In genomic region chr1:15900662-15901279, GRCh38 we compare ENCODE assay signal across 16 cellular contexts. TPM values are rescaled to one million over a fixed set of nuclear protein-coding genes. Genes with fewer than 3 reads are reported as not detected.
DNase-seq lines count a peak whose midpoint lies in the region; ATAC-seq and TF ChIP-seq lines count a peak whose summit lies in the region.
"Had no signal": no experiment of that assay in that cellular context is flagged by ENCODE, and none has a peak within 500 bp of the region (broad histone marks: within the 10 kb centered on the region; RNA-seq: fewer than 3 reads in every experiment).

No MANE protein-coding gene starts in this region.

- CTCF ChIA-PET in HEK293 (lab: Yijun Ruan, JAX) = interaction anchor here (0.6 to 0.7 kb wide), 3 partner anchors 20 to 94 kb away, joined by 3 read pairs; no protein-coding TSS in a partner anchor

- TF ChIP-seq CTCF in HEK293 (tag by site-specific recombination; IDR thresholded peaks at IDR 0.05) = no peak
- no peak for TF ChIP-seq CTCF in ascending aorta (IDR thresholded peaks at IDR 0.05)
- TF ChIP-seq CTCF in gastrocnemius medialis (IDR thresholded peaks at IDR 0.05 in 4 of 5, conservative IDR thresholded peaks at IDR 0.05 in 1 of 5) = no peak

- H3K27ac ChIP-seq in HEK293 (ENCODE audit: extremely low read depth, low read depth, low read length) (peak overlapping the region; percentile 34; the same call in 1 of the 2 replicates), ascending aorta (peak overlapping the region; percentile 65 to 78), gastrocnemius medialis (peak overlapping the region; percentile 79 to 89 (median 85))
- H3K27ac ChIP-seq: BLaER1 had no signal

- in situ Hi-C loops in gastrocnemius medialis (cut with MboI; ENCODE audit: low sequenced_read_pairs in 4 of 4) = no loop called here

- intact Hi-C loops in ascending aorta (cut with DNase I) = no loop called here
- intact Hi-C loops in gastrocnemius medialis (cut with DNase I; ENCODE audit: low total_unique reads) = loop anchor here (5.0 kb wide), 1 partner anchor 68 kb away; no protein-coding TSS in a partner anchor

- H3K4me1 ChIP-seq in HEK293 (ENCODE audit: control insufficient read depth, insufficient read depth, low read length) = peaks cover 18% of the 10 kb centered on the region
- H3K4me1 ChIP-seq in ascending aorta = peaks cover 7 to 28% of the 10 kb centered on the region in 2 donors
- H3K4me1 ChIP-seq in gastrocnemius medialis = peaks cover 60 to 71% of the 10 kb centered on the region in 2 donors
- H3K4me1 ChIP-seq: BLaER1 had no signal

- H3K27me3 ChIP-seq in ascending aorta (no peaks in the 10 kb centered on the region), gastrocnemius medialis (no peaks in the 10 kb centered on the region)
- H3K27me3 ChIP-seq: BLaER1 had no signal

- no peak overlapping the region for H3K4me3 ChIP-seq in HEK293 (ENCODE audit: low read depth, low read length)
- peak overlapping the region in 1 of 2 donors; percentile 2 for H3K4me3 ChIP-seq in ascending aorta
- H3K4me3 ChIP-seq in gastrocnemius medialis = no peak overlapping the region
- H3K4me3 ChIP-seq: BLaER1 had no signal

- TF ChIP-seq POLR2A in gastrocnemius medialis (IDR thresholded peaks at IDR 0.05) = no peak

- peaks cover 18 to 21% of the 10 kb centered on the region in 2 experiments; a peak in 2 of 3 replicates for H3K36me3 ChIP-seq in HEK293 (ENCODE audit: control insufficient read depth in 2 of 2, insufficient read depth in 1 of 2, low read length in 2 of 2)
- H3K36me3 ChIP-seq in ascending aorta = peaks cover 0 to 8% of the 10 kb centered on the region in 2 donors
- H3K36me3 ChIP-seq in gastrocnemius medialis = no peaks in the 10 kb centered on the region

- no peak for ATAC-seq in gastrocnemius medialis
- no peak for ATAC-seq in GM21619 (IDR thresholded peaks at IDR 0.05; ENCODE audit: unreplicated experiment)
- no peak for ATAC-seq in SK-N-SH treated with all-trans-retinoic acid at 6 μM for 48 hours
- ATAC-seq: HCT116 had no signal

- H3K9me3 ChIP-seq in HEK293 (ENCODE audit: control insufficient read depth, insufficient read depth, low read depth, low read length) (no peaks in the 10 kb centered on the region), ascending aorta (no peaks in the 10 kb centered on the region), gastrocnemius medialis (no peaks in the 10 kb centered on the region)
- H3K9me3 ChIP-seq: BLaER1 had no signal

- DNase-seq in ascending aorta (ENCODE audit: low spot score in 2 of 2) (no peak), kidney tubule cell (ENCODE audit: low spot score) (peak; percentile 58), gastrocnemius medialis (no peak), NCI-H1105 (lab: John Stamatoyannopoulos, UW) (no peak)
- DNase-seq: activated CD4-positive, alpha-beta T cell treated with anti-CD3 and anti-CD28 coated beads, Interleukin-2, amount 50 U/mL, for 4 hours; DMS53; foreskin melanocyte; NCI-H2081 treated with DMSO at 0.1 percent for 48 hours; NCI-H69; right cardiac atrium; stimulated activated CD4-positive, alpha-beta T cell treated with anti-CD3 and anti-CD28 coated beads, Interleukin-2, amount 100 ng/mL, for 24 hours had no signal

- POLR2A ChIA-PET in HEK293 (lab: Yijun Ruan, JAX) = interaction anchor here (0.7 kb wide), 1 partner anchor 24 kb away, joined by 3 read pairs; no protein-coding TSS in a partner anchor

TF ChIP-seq in HEK293, 187 proteins besides CTCF, POLR2A, EP300 and RAD21 (continues in another document):
- TF ChIP-seq PRDM6 (tag by site-specific recombination; IDR thresholded peaks at IDR 0.05) = peak; percentile 48
- no peak for TF ChIP-seq SCRT2 (tag by site-specific recombination; IDR thresholded peaks at IDR 0.05)
- peak; percentile 88 for TF ChIP-seq PRDM10 (tag by site-specific recombination; IDR thresholded peaks at IDR 0.05)

TF ChIP-seq in SK-N-SH treated with all-trans-retinoic acid at 6 μM for 48 hours, 23 proteins besides CTCF, POLR2A, EP300 and RAD21:
- TF ChIP-seq TSHZ2 (CRISPR knock-in tag; IDR thresholded peaks at IDR 0.05) = no peak
- no peak for TF ChIP-seq SNAI2 (CRISPR knock-in tag; IDR thresholded peaks at IDR 0.05)
- no peak for TF ChIP-seq ZNF70 (CRISPR knock-in tag; IDR thresholded peaks at IDR 0.05)
- no peak for TF ChIP-seq POU6F1 (CRISPR knock-in tag; IDR thresholded peaks at IDR 0.05; ENCODE audit: borderline replicate concordance, low read depth)
- TF ChIP-seq RARB (CRISPR knock-in tag; IDR thresholded peaks at IDR 0.05) = no peak
- TF ChIP-seq ESRRG (CRISPR knock-in tag; IDR thresholded peaks at IDR 0.05) = no peak
- TF ChIP-seq ZNF8 (CRISPR knock-in tag; IDR thresholded peaks at IDR 0.05) = no peak
- no peak for TF ChIP-seq CSRNP3 (CRISPR knock-in tag; IDR thresholded peaks at IDR 0.05)
- no peak for TF ChIP-seq ZFP30 (CRISPR knock-in tag; IDR thresholded peaks at IDR 0.05)
- TF ChIP-seq PATZ1 (CRISPR knock-in tag; IDR thresholded peaks at IDR 0.05; ENCODE audit: borderline replicate concordance) = no peak
- TF ChIP-seq ZC3H10 (CRISPR knock-in tag; IDR thresholded peaks at IDR 0.05) = no peak
- TF ChIP-seq GLIS3 (CRISPR knock-in tag; IDR thresholded peaks at IDR 0.05) = no peak
- TF ChIP-seq TCF4 (CRISPR knock-in tag; IDR thresholded peaks at IDR 0.05; ENCODE audit: borderline replicate concordance) = no peak
- no peak for TF ChIP-seq CSDC2 (CRISPR knock-in tag; IDR thresholded peaks at IDR 0.05)
- no peak for TF ChIP-seq PPARA (CRISPR knock-in tag; IDR thresholded peaks at IDR 0.05; ENCODE audit: borderline replicate concordance)
- no peak for TF ChIP-seq ARNTL (CRISPR knock-in tag; IDR thresholded peaks at IDR 0.05; ENCODE audit: borderline replicate concordance, low read depth)
- TF ChIP-seq BACH2 (CRISPR knock-in tag; IDR thresholded peaks at IDR 0.05; ENCODE audit: borderline replicate concordance) = no peak
TF ChIP-seq in SK-N-SH treated with all-trans-retinoic acid at 6 μM for 48 hours: peak in this region for 0.

RNA-seq across cellular contexts. Expression of gene SPEN, which starts 53.3 kb away (rescaled TPM):
- total RNA-seq in ascending aorta = 53.9 TPM
- 10 to 100 TPM; 21.7 to 55.5 (median 38.0) TPM for total RNA-seq in gastrocnemius medialis

Comparison
In these comparisons a context has a peak if more than half of its experiments do, and no peak if none do; other contexts are left out.
1. H3K27ac ChIP-seq: peak in every context shown above with its lines; median percentile 85 in gastrocnemius medialis; 72 in ascending aorta; 34 in HEK293.